In genomic region chr3:52930748-52931147, GRCh38 we compare ENCODE assay signal across 20 cellular contexts. TPM values are rescaled to one million over a fixed set of nuclear protein-coding genes. Genes with fewer than 3 reads are reported as not detected.
DNase-seq lines count a peak whose midpoint lies in the region; ATAC-seq, FAIRE-seq and TF ChIP-seq lines count a peak whose summit lies in the region.
"Had no signal": no experiment of that assay in that cellular context is flagged by ENCODE, and none has a peak within 500 bp of the region (broad histone marks: within the 10 kb centered on the region; RNA-seq: fewer than 3 reads in every experiment).

No MANE protein-coding gene starts in this region.

- H3K36me3 Mint-ChIP-seq in IgD-negative memory B cell (peaks cover 9% of the 10 kb centered on the region), Caco-2 (ENCODE audit: insufficient read depth, unreplicated experiment) (peaks cover 31% of the 10 kb centered on the region)
- peaks cover 33% of the 10 kb centered on the region for H3K36me3 Mint-ChIP-seq in stimulated activated memory B cell treated with anti-CD40 and anti-IgM and Interleukin-4, amounts not matched to agents 10 μg/mL and 1 μg/mL and 100 μg/mL, for 72 hours

- H4K20me1 ChIP-seq in OCI-LY7 (ENCODE audit: insufficient read depth, low read length): no peaks in the 10 kb centered on the region
- no peaks in the 10 kb centered on the region for H4K20me1 ChIP-seq in smooth muscle cell (ENCODE audit: low read depth)

- H3K79me2 ChIP-seq in OCI-LY7 (ENCODE audit: insufficient read depth, low read depth, low read length) (no peaks in the 10 kb centered on the region), smooth muscle cell (ENCODE audit: low read depth) (no peaks in the 10 kb centered on the region)

- H3F3A ChIP-seq in smooth muscle cell (ENCODE audit: low read depth): peaks cover 4% of the 10 kb centered on the region

- FAIRE-seq in GM12892 (lab: Jason Lieb, UNC): peak; percentile 36
- FAIRE-seq: D721Med, HTR-8/SVneo had no signal

- H3K4me1 ChIP-seq in OCI-LY7 (ENCODE audit: insufficient read depth, low read length, poor library complexity, severe bottlenecking) (peaks cover 9% of the 10 kb centered on the region), Caco-2 (0 out of 2 replicates have a peak, but pooled peaks cover 4% of the 10 kb centered on the region), smooth muscle cell (ENCODE audit: low read depth) (no peaks in the 10 kb centered on the region)
- H3K4me1 ChIP-seq: BE2C had no signal

- H3K27me3 Mint-ChIP-seq in IgD-negative memory B cell (no peaks in the 10 kb centered on the region), Caco-2 (ENCODE audit: insufficient read depth, unreplicated experiment) (no peaks in the 10 kb centered on the region)
- no peaks in the 10 kb centered on the region for H3K27me3 Mint-ChIP-seq in stimulated activated memory B cell treated with anti-CD40 and anti-IgM and Interleukin-4, amounts not matched to agents 10 μg/mL and 1 μg/mL and 100 μg/mL, for 72 hours
- H3K27me3 Mint-ChIP-seq: CD4-positive, alpha-beta memory T cell had no signal

- no peaks in the 10 kb centered on the region for H3K9me3 ChIP-seq in OCI-LY7 (ENCODE audit: low read length)
- H3K9me3 ChIP-seq in Caco-2: no peaks in the 10 kb centered on the region
- no peaks in the 10 kb centered on the region for H3K9me3 ChIP-seq in smooth muscle cell (replicated peaks; ENCODE audit: low read depth)
- H3K9me3 ChIP-seq: BE2C, HAP-1 had no signal

- no peaks in the 10 kb centered on the region for H3K27me3 ChIP-seq in Caco-2 (replicated peaks; ENCODE audit: control insufficient read depth, insufficient read depth, low read length)
- H3K27me3 ChIP-seq in smooth muscle cell (ENCODE audit: low read depth): no peaks in the 10 kb centered on the region
- H3K27me3 ChIP-seq: BE2C had no signal

- intact Hi-C loops in OCI-LY7 (cut with micrococcal nuclease; ENCODE audit: unreplicated experiment) (loop anchor here (10.0 kb wide), 1 partner anchor 114 kb away; the partner anchor contains the start of gene SFMBT1), Caco-2 (cut with micrococcal nuclease; ENCODE audit: unreplicated experiment) (loop anchor here (5.0 kb wide), 1 partner anchor 117 kb away; the partner anchor contains the start of gene SFMBT1)

- H3K36me3 ChIP-seq in OCI-LY7 (ENCODE audit: insufficient read depth, low read length) (no peaks in the 10 kb centered on the region), Caco-2 (ENCODE audit: control insufficient read depth, insufficient read depth, low read length) (no peaks in the 10 kb centered on the region; the same call in 1 of the 2 replicates), smooth muscle cell (ENCODE audit: low read depth) (no peaks in the 10 kb centered on the region)
- H3K36me3 ChIP-seq: BE2C, HAP-1 had no signal

- no peak for TF ChIP-seq POLR2A in GM12892 (IDR thresholded peaks at IDR 0.05; ENCODE audit: low read depth, low read length)

- DNase-seq in GM12892 (ENCODE audit: insufficient read length) (no peak), OCI-LY7 (ENCODE audit: low spot score) (peak; percentile 18), caudate nucleus (lab: John Stamatoyannopoulos, UW) (no peak), Caco-2 (no peak), smooth muscle cell (lab: John Stamatoyannopoulos, UW; ENCODE audit: unreplicated experiment) (no peak)
- DNase-seq: BE2C; CD4-positive, alpha-beta memory T cell; DMS79; NCI-H1048; NCI-H146; NCI-H2081; NCI-H774; OCI-M1; SHP77 treated with DMSO at 0.1 percent for 48 hours had no signal

- H3K4me3 Mint-ChIP-seq in IgD-negative memory B cell (peak overlapping the region in 3 of 4 donors; percentile 18 to 86 (median 65)), Caco-2 (ENCODE audit: unreplicated experiment) (no peak overlapping the region)
- H3K4me3 Mint-ChIP-seq in stimulated activated memory B cell treated with anti-CD40 and anti-IgM and Interleukin-4, amounts not matched to agents 10 μg/mL and 1 μg/mL and 100 μg/mL, for 72 hours: peak overlapping the region; percentile 5
- H3K4me3 Mint-ChIP-seq: CD4-positive, alpha-beta memory T cell had no signal

- H3K27ac ChIP-seq in OCI-LY7 (ENCODE audit: low read depth, low read length, poor library complexity, severe bottlenecking): no peak overlapping the region
- H3K27ac ChIP-seq in caudate nucleus (ENCODE audit: low read depth, low read length): no peak overlapping the region
- no peak overlapping the region for H3K27ac ChIP-seq in smooth muscle cell (ENCODE audit: low read depth)

- WGBS in smooth muscle cell (ENCODE audit: low lambda C conversion rate): 92% methylated on average over 3 of the region's 3 CpGs

- CTCF ChIA-PET in OCI-LY7 (lab: Charles Lee; ENCODE audit: unreplicated experiment) (no interaction called here), Caco-2 (lab: Charles Lee) (no interaction called here)

- H3K9ac ChIP-seq in smooth muscle cell (ENCODE audit: low read depth): no peak overlapping the region

- no peak for ATAC-seq in stimulated activated memory B cell treated with anti-CD40 and anti-IgM and Interleukin-4, amounts not matched to agents 10 μg/mL and 1 μg/mL and 100 μg/mL, for 72 hours
- ATAC-seq: SK-N-SH treated with all-trans-retinoic acid at 6 μM for 48 hours had no signal

- no peak overlapping the region for H3K4me3 ChIP-seq in OCI-LY7 (ENCODE audit: low read depth, low read length, poor library complexity, severe bottlenecking)
- no peak overlapping the region for H3K4me3 ChIP-seq in Caco-2 (ENCODE audit: low read depth, low read length)
- no peak overlapping the region for H3K4me3 ChIP-seq in smooth muscle cell
- H3K4me3 ChIP-seq: HAP-1 had no signal

- BruUV-seq in OCI-LY7 (replicated peaks; lab: Mats Ljungman, UMichigan): no TSS peak
- no TSS peak for BruUV-seq in Caco-2 (replicated peaks; lab: Mats Ljungman, UMichigan)

- no peaks in the 10 kb centered on the region for H3K9me2 ChIP-seq in OCI-LY7 (ENCODE audit: insufficient read depth, low read length)

- peak overlapping the region; percentile 35 for H3K4me2 ChIP-seq in OCI-LY7 (ENCODE audit: low read length)
- no peak overlapping the region for H3K4me2 ChIP-seq in smooth muscle cell

- H3K9me3 Mint-ChIP-seq in IgD-negative memory B cell (no peaks in the 10 kb centered on the region), Caco-2 (ENCODE audit: unreplicated experiment) (no peaks in the 10 kb centered on the region)
- no peaks in the 10 kb centered on the region for H3K9me3 Mint-ChIP-seq in stimulated activated memory B cell treated with anti-CD40 and anti-IgM and Interleukin-4, amounts not matched to agents 10 μg/mL and 1 μg/mL and 100 μg/mL, for 72 hours
- H3K9me3 Mint-ChIP-seq: CD4-positive, alpha-beta memory T cell had no signal

- TF ChIP-seq CTCF in OCI-LY7 (conservative IDR thresholded peaks at IDR 0.05; ENCODE audit: low read length) (no peak), Caco-2 (IDR thresholded peaks at IDR 0.05; ENCODE audit: insufficient read depth in 1 of 2, low read depth in 1 of 2, low read length in 1 of 2, severe bottlenecking in 1 of 2, unreplicated experiment in 1 of 2) (no peak), smooth muscle cell (IDR thresholded peaks at IDR 0.05; ENCODE audit: borderline replicate concordance, insufficient read depth, poor library complexity, severe bottlenecking) (no peak)

- H3K27ac Mint-ChIP-seq in IgD-negative memory B cell: peak overlapping the region; percentile 38 to 90 (median 87)
- peak overlapping the region; percentile 82 for H3K27ac Mint-ChIP-seq in stimulated activated memory B cell treated with anti-CD40 and anti-IgM and Interleukin-4, amounts not matched to agents 10 μg/mL and 1 μg/mL and 100 μg/mL, for 72 hours
- H3K27ac Mint-ChIP-seq in Caco-2 (ENCODE audit: unreplicated experiment): no peak overlapping the region

- POLR2A ChIA-PET in OCI-LY7 (lab: Charles Lee) (interaction anchor here (1.0 to 1.4 kb wide), 4 partner anchors 22 to 115 kb away, joined by 3 to 6 read pairs (median 4); no protein-coding TSS in a partner anchor), Caco-2 (lab: Charles Lee) (interaction anchor here (0.5 kb wide), 1 partner anchor 78 kb away, joined by 3 read pairs; no protein-coding TSS in a partner anchor)

- H3K4me1 Mint-ChIP-seq in IgD-negative memory B cell (peaks cover 13 to 20% (median 15%) of the 10 kb centered on the region in 3 donors), Caco-2 (ENCODE audit: low read depth, unreplicated experiment) (no peaks in the 10 kb centered on the region)
- H3K4me1 Mint-ChIP-seq in stimulated activated memory B cell treated with anti-CD40 and anti-IgM and Interleukin-4, amounts not matched to agents 10 μg/mL and 1 μg/mL and 100 μg/mL, for 72 hours: peaks cover 25% of the 10 kb centered on the region

- H2AFZ ChIP-seq in OCI-LY7 (ENCODE audit: low read length): peak overlapping the region; percentile 6; the same call in 1 of the 2 replicates
- no peak overlapping the region for H2AFZ ChIP-seq in smooth muscle cell (ENCODE audit: low read depth)

RNA-seq across cellular contexts. Expression of gene STIMATE, which starts 33.4 kb away (rescaled TPM):
- 4.5 TPM for polyA plus RNA-seq in GM12892 (2012; ENCODE audit: missing spikeins)
- polyA plus RNA-seq in IgD-negative memory B cell: 8.3 TPM
- total RNA-seq in OCI-LY7 (2014; rRNA removed; shearing (Covaris generic)): 8.1 and 18.1 TPM in 2 replicates
- total RNA-seq in OCI-LY7 (2022): 19.0 and 24.6 TPM in 2 replicates
- 13.5 and 13.9 TPM in 2 replicates for total RNA-seq in Caco-2 (2022)
- total RNA-seq in smooth muscle cell: 12.8 and 13.1 TPM in 2 replicates
- polyA plus RNA-seq in smooth muscle cell: 12.1 and 18.1 TPM in 2 replicates
